ENCODE assay signal across 2 cellular contexts in genomic region chr20:62409086-62409853, GRCh38.
TF ChIP-seq lines count a peak whose summit lies in the region.

No MANE protein-coding gene starts in this region.

TF ChIP-seq in SK-N-SH treated with all-trans-retinoic acid at 6 μM for 48 hours, 23 proteins besides CTCF, POLR2A, EP300 and RAD21:
- TF ChIP-seq CSDC2 (CRISPR knock-in tag; IDR thresholded peaks at IDR 0.05) (no peak), ZFP3 (CRISPR knock-in tag; IDR thresholded peaks at IDR 0.05) (peak; percentile 92), TSHZ2 (CRISPR knock-in tag; IDR thresholded peaks at IDR 0.05) (no peak)

TF ChIP-seq in SK-N-SH, 30 proteins besides CTCF, POLR2A, EP300 and RAD21:
- TF ChIP-seq FOXJ3 (CRISPR knock-in tag; IDR thresholded peaks at IDR 0.05) (no peak), JUND (IDR thresholded peaks at IDR 0.05) (no peak), NFIC (IDR thresholded peaks at IDR 0.05; ENCODE audit: borderline replicate concordance) (no peak), TAF1 (IDR thresholded peaks at IDR 0.05; ENCODE audit: borderline replicate concordance, low read depth, low read length) (no peak), SIN3A (IDR thresholded peaks at IDR 0.05; ENCODE audit: borderline replicate concordance, low read depth, low read length) (no peak), YY1 (IDR thresholded peaks at IDR 0.05; ENCODE audit: low read depth) (no peak), USF1 (IDR thresholded peaks at IDR 0.05; ENCODE audit: borderline replicate concordance, low read depth) (no peak), USF2 (IDR thresholded peaks at IDR 0.05; ENCODE audit: borderline replicate concordance, low read depth, low read length) (no peak), CHD2 (IDR thresholded peaks at IDR 0.05; ENCODE audit: low read length, partially characterized antibody) (no peak), EZH2phosphoT487 (IDR thresholded peaks at IDR 0.05; ENCODE audit: borderline replicate concordance, low read depth) (no peak), FOXM1 (IDR thresholded peaks at IDR 0.05; ENCODE audit: low read depth) (no peak), FOSL2 (IDR thresholded peaks at IDR 0.05; ENCODE audit: borderline replicate concordance, low read depth) (no peak), GATA2 (CRISPR knock-in tag; IDR thresholded peaks at IDR 0.05) (no peak), RXRA (IDR thresholded peaks at IDR 0.05; ENCODE audit: borderline replicate concordance, low read depth) (no peak), MEF2A (IDR thresholded peaks at IDR 0.05; ENCODE audit: borderline replicate concordance, low read depth) (no peak), IRF3 (IDR thresholded peaks at IDR 0.05; ENCODE audit: low read depth, low read length) (no peak), SMC3 (IDR thresholded peaks at IDR 0.05; ENCODE audit: low read depth, low read length) (no peak), PBX3 (IDR thresholded peaks at IDR 0.05) (no peak), TEAD4 (IDR thresholded peaks at IDR 0.05; ENCODE audit: borderline replicate concordance, insufficient read depth) (no peak), ZBTB33 (IDR thresholded peaks at IDR 0.05; ENCODE audit: borderline replicate concordance, low read depth) (no peak)
